19 cellular contexts compared by ENCODE assay signal in genomic region chr7:135929249-135929648, GRCh38. TPM values are rescaled to one million over a fixed set of nuclear protein-coding genes. Genes with fewer than 3 reads are reported as not detected.
DNase-seq lines count a peak whose midpoint lies in the region; ATAC-seq and TF ChIP-seq lines count a peak whose summit lies in the region.
"Had no signal": no experiment of that assay in that cellular context is flagged by ENCODE, and none has a peak within 500 bp of the region (broad histone marks: within the 10 kb centered on the region; RNA-seq: fewer than 3 reads in every experiment).

No MANE protein-coding gene starts in this region.

- no peak overlapping the region for H3K27ac ChIP-seq in mammary epithelial cell (ENCODE audit: insufficient read depth, low read depth, low read length)
- H3K27ac ChIP-seq in breast epithelium, result no peak overlapping the region
- peak overlapping the region; percentile 57 for H3K27ac ChIP-seq in KMS-11
- H3K27ac ChIP-seq in hepatocyte, result peak overlapping the region; percentile 68
- peak overlapping the region; percentile 76 for H3K27ac ChIP-seq in smooth muscle cell (ENCODE audit: low read depth)
- H3K27ac ChIP-seq: brain microvascular endothelial cell, epithelial cell of prostate, gastrocnemius medialis had no signal

- H3K4me2 ChIP-seq in mammary epithelial cell (ENCODE audit: insufficient read depth, low read depth, low read length) (no peak overlapping the region), KMS-11 (peak overlapping the region; percentile 56), hepatocyte (peak overlapping the region; percentile 47), smooth muscle cell (peak overlapping the region; percentile 44)

- in situ Hi-C loops in mammary epithelial cell (cut with MboI; ENCODE audit: low sequenced_read_pairs in 2 of 2), result no loop called here

- H3K9me3 ChIP-seq in mammary epithelial cell (replicated peaks; ENCODE audit: insufficient read depth, low read length) (no peaks in the 10 kb centered on the region), breast epithelium (no peaks in the 10 kb centered on the region), hepatocyte (ENCODE audit: low read depth) (no peaks in the 10 kb centered on the region), smooth muscle cell (replicated peaks; ENCODE audit: low read depth) (no peaks in the 10 kb centered on the region)
- H3K9me3 ChIP-seq: gastrocnemius medialis had no signal

- H3K27me3 ChIP-seq in mammary epithelial cell (ENCODE audit: insufficient read depth, low read length) (no peaks in the 10 kb centered on the region), breast epithelium (no peaks in the 10 kb centered on the region), KMS-11 (ENCODE audit: insufficient read depth, low read depth) (no peaks in the 10 kb centered on the region), hepatocyte (no peaks in the 10 kb centered on the region), smooth muscle cell (ENCODE audit: low read depth) (no peaks in the 10 kb centered on the region)
- H3K27me3 ChIP-seq: brain microvascular endothelial cell, gastrocnemius medialis had no signal

- ATAC-seq in GM21526 (IDR thresholded peaks at IDR 0.05; ENCODE audit: low FRiP score, unreplicated experiment) (no peak), omental fat pad (ENCODE audit: low FRiP score) (no peak), HG02588 (IDR thresholded peaks at IDR 0.05; ENCODE audit: unreplicated experiment) (no peak)
- ATAC-seq: gastrocnemius medialis, left lobe of liver had no signal

- H3K79me2 ChIP-seq in mammary epithelial cell (ENCODE audit: insufficient read depth, low read length) (peaks cover 63% of the 10 kb centered on the region), KMS-11 (ENCODE audit: insufficient read depth, low read depth) (peaks cover 39% of the 10 kb centered on the region), hepatocyte (peaks cover 46% of the 10 kb centered on the region), smooth muscle cell (ENCODE audit: low read depth) (peaks cover 31% of the 10 kb centered on the region)

- peaks cover 14% of the 10 kb centered on the region for H3K4me1 ChIP-seq in mammary epithelial cell (ENCODE audit: insufficient read depth, low read length)
- H3K4me1 ChIP-seq in breast epithelium, result no peaks in the 10 kb centered on the region
- peaks cover 63% of the 10 kb centered on the region for H3K4me1 ChIP-seq in KMS-11 (ENCODE audit: low read depth, poor library complexity, severe bottlenecking)
- H3K4me1 ChIP-seq in hepatocyte (ENCODE audit: insufficient read depth), result peaks cover 25% of the 10 kb centered on the region
- H3K4me1 ChIP-seq in smooth muscle cell (ENCODE audit: low read depth), result peaks cover 18% of the 10 kb centered on the region

- no peak overlapping the region for H3K4me3 ChIP-seq in mammary epithelial cell (replicated peaks in 1 of 3; ENCODE audit: insufficient read depth in 1 of 3, low read depth in 2 of 3, low read length in 3 of 3)
- no peak overlapping the region for H3K4me3 ChIP-seq in breast epithelium
- no peak overlapping the region for H3K4me3 ChIP-seq in KMS-11 (IDR thresholded peaks at IDR 0.05; ENCODE audit: insufficient read depth, low read depth, low read length)
- H3K4me3 ChIP-seq in hepatocyte, result no peak overlapping the region
- no peak overlapping the region for H3K4me3 ChIP-seq in smooth muscle cell
- H3K4me3 ChIP-seq: gastrocnemius medialis had no signal

- H2AFZ ChIP-seq in mammary epithelial cell (ENCODE audit: low read depth, low read length), result no peak overlapping the region
- no peak overlapping the region for H2AFZ ChIP-seq in KMS-11 (ENCODE audit: low read depth)
- H2AFZ ChIP-seq in hepatocyte, result no peak overlapping the region
- no peak overlapping the region for H2AFZ ChIP-seq in smooth muscle cell (ENCODE audit: low read depth)

- BruUV-seq in mammary epithelial cell (replicated peaks; lab: Mats Ljungman, UMichigan), result TSS peak; percentile 27

- intact Hi-C loops in mammary epithelial cell (cut with micrococcal nuclease), result loop anchor here (10.0 kb wide), 1 partner anchor 264 kb away; the partner anchor contains the start of gene STMP1
- intact Hi-C loops in breast epithelium (cut with DNase I; ENCODE audit: low total_unique reads), result no loop called here

- peaks cover 21% of the 10 kb centered on the region for H3F3A ChIP-seq in smooth muscle cell (ENCODE audit: low read depth)

- H3K36me3 ChIP-seq in mammary epithelial cell (ENCODE audit: insufficient read depth, low read length), result peaks cover 11% of the 10 kb centered on the region
- no peaks in the 10 kb centered on the region for H3K36me3 ChIP-seq in breast epithelium
- H3K36me3 ChIP-seq in KMS-11 (ENCODE audit: insufficient read depth), result no peaks in the 10 kb centered on the region
- no peaks in the 10 kb centered on the region for H3K36me3 ChIP-seq in hepatocyte (replicated peaks; ENCODE audit: insufficient read depth, low read depth)
- no peaks in the 10 kb centered on the region for H3K36me3 ChIP-seq in smooth muscle cell (ENCODE audit: low read depth)
- H3K36me3 ChIP-seq: brain microvascular endothelial cell had no signal

- H3K9me2 ChIP-seq in hepatocyte (replicated peaks; ENCODE audit: insufficient read depth), result no peaks in the 10 kb centered on the region

- dilution Hi-C loops in mammary epithelial cell (cut with HindIII; ENCODE audit: low sequenced_read_pairs), result no loop called here

- CTCF ChIA-PET in mammary epithelial cell (lab: Charles Lee; ENCODE audit: low non-redundant PET), result no interaction called here

- no peak for TF ChIP-seq POLR2A in breast epithelium (IDR thresholded peaks at IDR 0.05)

- TF ChIP-seq CTCF in mammary epithelial cell (conservative IDR thresholded peaks at IDR 0.05 in 1 of 2, IDR thresholded peaks at IDR 0.05 in 1 of 2; ENCODE audit: extremely low read depth in 1 of 2, insufficient read depth in 1 of 2, low read depth in 1 of 2, low read length in 2 of 2) (no peak), breast epithelium (IDR thresholded peaks at IDR 0.05) (no peak), KMS-11 (conservative IDR thresholded peaks at IDR 0.05; ENCODE audit: low read depth, low read length) (no peak), hepatocyte (IDR thresholded peaks at IDR 0.05; ENCODE audit: poor library complexity) (no peak), smooth muscle cell (IDR thresholded peaks at IDR 0.05; ENCODE audit: borderline replicate concordance, insufficient read depth, poor library complexity, severe bottlenecking) (no peak), omental fat pad (IDR thresholded peaks at IDR 0.05) (no peak)

- peaks cover 2% of the 10 kb centered on the region for H4K20me1 ChIP-seq in mammary epithelial cell (ENCODE audit: insufficient read depth, low read length)
- no peaks in the 10 kb centered on the region for H4K20me1 ChIP-seq in KMS-11 (ENCODE audit: insufficient read depth)
- no peaks in the 10 kb centered on the region for H4K20me1 ChIP-seq in hepatocyte (ENCODE audit: insufficient read depth, poor library complexity, severe bottlenecking)
- H4K20me1 ChIP-seq in smooth muscle cell (ENCODE audit: low read depth), result peaks cover 29% of the 10 kb centered on the region

- WGBS in mammary epithelial cell (ENCODE audit: low coverage, missing lambda C conversion rate), result 89% methylated on average over 2 of the region's 2 CpGs
- 34% methylated on average over 2 of the region's 2 CpGs for WGBS in hepatocyte (ENCODE audit: low lambda C conversion rate, missing lambda C conversion rate)
- 15% methylated on average over 2 of the region's 2 CpGs for WGBS in smooth muscle cell (ENCODE audit: low lambda C conversion rate)

- DNase-seq in mammary epithelial cell, result no peak
- DNase-seq in breast epithelium (ENCODE audit: low spot score in 2 of 2), result no peak
- peak; percentile 16 for DNase-seq in hepatocyte (ENCODE audit: low spot score)
- no peak for DNase-seq in smooth muscle cell (lab: John Stamatoyannopoulos, UW; ENCODE audit: unreplicated experiment)
- no peak for DNase-seq in omental fat pad (ENCODE audit: low spot score)
- DNase-seq: ACHN; activated naive CD8-positive, alpha-beta T cell treated with anti-CD3 and anti-CD28 coated beads, Interleukin-2, amount 10 ng/mL, durations not matched to agents 7 days and 5 days; brain microvascular endothelial cell; DMS 273 treated with DMSO at 0.1 percent for 48 hours; gastrocnemius medialis; GDM1; NCI-H2171 treated with DMSO at 0.1 percent for 48 hours; NCI-H748 treated with DMSO at 0.1 percent for 48 hours; stimulated activated CD4-positive, alpha-beta T cell treated with anti-CD3 and anti-CD28 coated beads, Interleukin-2, amount 100 ng/mL, for 24 hours had no signal

- H3K9ac ChIP-seq in mammary epithelial cell (ENCODE audit: insufficient read depth, low read length), result no peak overlapping the region
- H3K9ac ChIP-seq in KMS-11, result peak overlapping the region; percentile 3; the same call in 1 of the 2 replicates
- peak overlapping the region; percentile 6 for H3K9ac ChIP-seq in smooth muscle cell (ENCODE audit: low read depth)

RNA-seq across cellular contexts. Expression of gene MTPN, which starts 47.9 kb away (rescaled TPM):
- 100 to 1,000 TPM; 151 to 173 TPM for total RNA-seq in mammary epithelial cell
- 94.0 TPM for polyA plus RNA-seq in mammary epithelial cell
- 116 TPM for polyA minus RNA-seq in mammary epithelial cell
- 10 to 100 TPM; 66.5 to 97.0 (median 85.5) TPM for total RNA-seq in breast epithelium
- 108 and 131 TPM in 2 replicates for total RNA-seq in hepatocyte
- polyA plus RNA-seq in hepatocyte, result 32.8 and 33.5 TPM in 2 replicates
- 138 and 151 TPM in 2 replicates for total RNA-seq in smooth muscle cell
- 36.4 and 53.2 TPM in 2 replicates for polyA plus RNA-seq in smooth muscle cell
- 100 to 1,000 TPM in 1 of 4 donors, 10 to 100 TPM in 3; 79.7 to 102 (median 85.6) TPM for total RNA-seq in omental fat pad

Comparison
In these comparisons a context has a peak if more than half of its experiments do, and no peak if none do; other contexts are left out.
1. H3K27ac ChIP-seq: peak in KMS-11 (single experiment), hepatocyte (single experiment) and smooth muscle cell (single experiment); none in mammary epithelial cell (single experiment) and breast epithelium (0 of 2).